In the genomic region with DNA sequence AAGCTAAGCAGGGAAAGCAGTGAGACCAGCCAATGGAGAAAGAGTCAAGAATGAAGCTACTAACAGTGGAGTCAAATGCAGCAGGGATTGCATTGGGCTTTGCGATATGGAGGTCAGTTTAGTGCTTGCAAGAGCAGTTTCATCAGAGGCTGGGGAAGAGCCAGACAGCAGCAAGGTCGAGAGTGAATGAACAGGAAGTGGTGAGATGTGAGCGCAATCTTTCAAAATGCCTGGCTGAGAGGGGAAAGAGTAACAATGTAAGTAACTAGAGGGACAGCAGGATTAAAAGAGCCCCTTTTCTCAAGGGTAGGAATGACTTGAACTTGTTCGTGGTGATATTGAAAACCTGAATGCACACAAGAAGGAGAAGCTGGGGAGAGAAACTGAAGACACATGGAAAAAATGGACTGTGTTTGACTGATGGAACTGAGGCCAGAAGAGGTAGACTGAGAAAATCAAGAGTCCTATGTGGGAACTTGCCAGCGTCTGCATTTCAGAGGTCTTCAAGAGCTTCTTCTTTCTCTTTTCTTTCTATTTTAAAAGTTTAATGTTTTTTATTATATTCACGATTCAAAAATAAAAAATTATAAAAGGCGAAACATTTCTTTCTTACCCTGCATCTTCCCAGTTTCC, we compare ENCODE assay signal across 8 cellular contexts. TPM values are rescaled to one million over a fixed set of nuclear protein-coding genes. Genes with fewer than 3 reads are reported as not detected.
DNase-seq lines count a peak whose midpoint lies in the region; ATAC-seq and TF ChIP-seq lines count a peak whose summit lies in the region.

No MANE protein-coding gene starts in this region.

- H3K4me1 Mint-ChIP-seq in T-helper 2 cell treated with Interferon-gamma antibody and Interleukin-4, amounts not matched to agents 5 μg/mL and 100 μg/mL, for 36 hours (ENCODE audit: low read depth) = peaks cover 29% of the 10 kb centered on the region

- ATAC-seq in GM19035 (IDR thresholded peaks at IDR 0.05; ENCODE audit: unreplicated experiment) (peak; percentile 90), HG03135 (IDR thresholded peaks at IDR 0.05; ENCODE audit: unreplicated experiment) (peak; percentile 87)

- no peak overlapping the region for H3K4me3 ChIP-seq in fibroblast of the aortic adventitia (ENCODE audit: low read depth, low read length)

- peak; percentile 33 for DNase-seq in Ammon's horn (ENCODE audit: low spot score)
- DNase-seq in T-helper 2 cell treated with Interferon-gamma antibody and Interleukin-4, amounts not matched to agents 5 μg/mL and 100 μg/mL, for 36 hours (ENCODE audit: low spot score) = peak; percentile 42
- peak; percentile 70 for DNase-seq in fibroblast of the aortic adventitia (ENCODE audit: low read depth)
- no peak for DNase-seq in NCI-H82 treated with DMSO at 0.1 percent for 48 hours (lab: John Stamatoyannopoulos, UW; ENCODE audit: unreplicated experiment)
- no peak for DNase-seq in 8988T
- no peak for DNase-seq in DMS79 (lab: John Stamatoyannopoulos, UW)

- no peaks in the 10 kb centered on the region for H3K27me3 Mint-ChIP-seq in T-helper 2 cell treated with Interferon-gamma antibody and Interleukin-4, amounts not matched to agents 5 μg/mL and 100 μg/mL, for 36 hours (ENCODE audit: low read depth)

- H3K27ac Mint-ChIP-seq in T-helper 2 cell treated with Interferon-gamma antibody and Interleukin-4, amounts not matched to agents 5 μg/mL and 100 μg/mL, for 36 hours = peak overlapping the region; percentile 65

- H3K36me3 Mint-ChIP-seq in T-helper 2 cell treated with Interferon-gamma antibody and Interleukin-4, amounts not matched to agents 5 μg/mL and 100 μg/mL, for 36 hours (ENCODE audit: low read depth) = peaks cover 5% of the 10 kb centered on the region

- peak overlapping the region; percentile 50 for H3K4me3 Mint-ChIP-seq in T-helper 2 cell treated with Interferon-gamma antibody and Interleukin-4, amounts not matched to agents 5 μg/mL and 100 μg/mL, for 36 hours

- H3K9me3 Mint-ChIP-seq in T-helper 2 cell treated with Interferon-gamma antibody and Interleukin-4, amounts not matched to agents 5 μg/mL and 100 μg/mL, for 36 hours = no peaks in the 10 kb centered on the region

- TF ChIP-seq CTCF in fibroblast of the aortic adventitia (IDR thresholded peaks at IDR 0.05; ENCODE audit: insufficient read depth, low read length) = no peak

RNA-seq across cellular contexts. Expression of gene GPR160, which starts 30.6 kb away (rescaled TPM):
- total RNA-seq in fibroblast of the aortic adventitia (ENCODE audit: low replicate concordance) = 0.90 TPM in 1 of 2 replicates, not detected in the other

RNA-seq across cellular contexts. Expression of gene SEC62, which starts 40.5 kb away (rescaled TPM):
- total RNA-seq in fibroblast of the aortic adventitia (ENCODE audit: low replicate concordance) = 52.3 and 71.0 TPM in 2 replicates

Comparison
In these comparisons a context has a peak if more than half of its experiments do, and no peak if none do; other contexts are left out.
1. DNase-seq: peak in Ammon's horn (single experiment), T-helper 2 cell treated with Interferon-gamma antibody and Interleukin-4, amounts not matched to agents 5 μg/mL and 100 μg/mL, for 36 hours (single experiment) and fibroblast of the aortic adventitia (single experiment); none in NCI-H82 treated with DMSO at 0.1 percent for 48 hours (single experiment), 8988T (single experiment) and DMS79 (single experiment).